ENCODE assay signal across 24 cellular contexts in the genomic region with DNA sequence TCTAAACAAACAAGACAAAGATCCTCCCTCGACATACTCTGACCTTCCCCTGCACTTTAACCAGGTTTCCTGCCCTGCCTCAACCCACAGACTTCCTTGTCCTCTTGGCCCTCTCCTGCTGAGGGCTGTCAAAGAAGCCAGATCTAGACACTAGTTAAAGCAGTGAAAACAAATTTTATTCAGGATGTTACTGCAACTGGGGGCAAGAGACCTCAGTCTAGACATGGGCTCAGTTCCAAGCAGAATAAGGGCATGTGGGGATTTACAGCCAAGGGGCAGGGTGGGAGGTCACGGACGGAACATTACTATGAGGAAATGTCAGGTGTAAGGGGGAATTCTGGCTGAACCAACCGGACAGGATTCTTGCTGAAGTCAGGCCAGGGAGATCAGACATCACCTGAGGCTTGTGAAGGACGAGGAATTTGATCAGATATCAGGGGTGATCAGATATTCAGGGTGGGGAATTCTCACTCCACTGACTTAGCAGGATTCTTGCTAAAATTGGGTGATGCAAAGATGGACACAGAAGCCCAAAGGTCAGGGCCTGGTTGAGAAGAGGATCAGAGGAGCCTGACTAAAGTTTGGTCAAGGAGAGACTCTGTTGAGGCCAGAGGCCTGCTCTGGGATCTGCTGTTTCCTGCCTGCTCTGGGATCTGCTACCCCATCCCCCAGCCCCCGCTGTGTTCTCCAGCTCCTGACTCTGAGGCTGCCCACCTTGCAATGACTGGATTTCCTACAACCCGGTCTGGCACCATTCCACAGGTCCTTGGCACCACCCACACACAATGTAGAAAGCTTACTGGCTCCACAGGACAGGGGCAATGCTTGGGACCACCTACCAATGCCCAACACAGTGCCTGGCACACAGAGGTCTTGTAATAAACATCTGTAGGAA. TPM values are rescaled to one million over a fixed set of nuclear protein-coding genes. Genes with fewer than 3 reads are reported as not detected.
DNase-seq lines count a peak whose midpoint lies in the region; ATAC-seq and TF ChIP-seq lines count a peak whose summit lies in the region.
"Had no signal": no experiment of that assay in that cellular context is flagged by ENCODE, and none has a peak within 500 bp of the region (broad histone marks: within the 10 kb centered on the region; RNA-seq: fewer than 3 reads in every experiment).

No MANE protein-coding gene starts in this region.

- POLR2A ChIA-PET in activated CD8-positive, alpha-beta T cell treated with anti-CD3 and anti-CD28 coated beads, Interleukin-2, amount 10 ng/mL, durations not matched to agents 7 days and 5 days (lab: Charles Lee) = no interaction called here

- no peaks in the 10 kb centered on the region for H3K9me3 Mint-ChIP-seq in nephron
- no peaks in the 10 kb centered on the region for H3K9me3 Mint-ChIP-seq in activated CD8-positive, alpha-beta T cell treated with anti-CD3 and anti-CD28 coated beads, Interleukin-2, amount 10 ng/mL, durations not matched to agents 7 days and 5 days (ENCODE audit: insufficient read depth)
- no peaks in the 10 kb centered on the region for H3K9me3 Mint-ChIP-seq in activated CD4-positive, alpha-beta T cell treated with anti-CD3 and anti-CD28 coated beads, Interleukin-2, amount 10 ng/mL, durations not matched to agents 24 days and 14 days
- H3K9me3 Mint-ChIP-seq: activated T-cell treated with anti-CD3 and anti-CD28 coated beads, Interleukin-2, amount 50 U/mL, for 4 hours had no signal

- H3K4me1 Mint-ChIP-seq in nephron = peaks cover 6% of the 10 kb centered on the region
- H3K4me1 Mint-ChIP-seq in activated CD8-positive, alpha-beta T cell treated with anti-CD3 and anti-CD28 coated beads, Interleukin-2, amount 10 ng/mL, durations not matched to agents 7 days and 5 days (ENCODE audit: low read depth) = peaks cover 6% of the 10 kb centered on the region
- peaks cover 2% of the 10 kb centered on the region for H3K4me1 Mint-ChIP-seq in activated CD4-positive, alpha-beta T cell treated with anti-CD3 and anti-CD28 coated beads, Interleukin-2, amount 10 ng/mL, durations not matched to agents 24 days and 14 days

- DNase-seq in HT1080 (ENCODE audit: low read depth) (peak; percentile 5), dermis microvascular lymphatic vessel endothelial cell (ENCODE audit: low read depth in 2 of 2) (peak; percentile 15 to 47), NCI-H1105 (lab: John Stamatoyannopoulos, UW) (no peak)
- DNase-seq in activated CD8-positive, alpha-beta T cell treated with anti-CD3 and anti-CD28 coated beads, Interleukin-2, amount 10 ng/mL, durations not matched to agents 7 days and 5 days = no peak
- no peak for DNase-seq in activated CD4-positive, alpha-beta T cell treated with anti-CD3 and anti-CD28 coated beads, Interleukin-2, amount 10 ng/mL, durations not matched to agents 24 days and 14 days
- DNase-seq: activated CD4-positive, CD25-positive, alpha-beta regulatory T cell treated with anti-CD3 and anti-CD28 coated beads, Interleukin-2, amount 50 U/mL, for 72 hours; activated naive CD4-positive, alpha-beta T cell treated with Interleukin-2 at 50 U/mL for 16 hours; activated T-cell treated with anti-CD3 and anti-CD28 coated beads, Interleukin-2, amount 50 U/mL, for 4 hours; cortex of kidney; DMS79 treated with DMSO at 0.1 percent for 48 hours; head of caudate nucleus; NCI-H1417 treated with DMSO at 0.1 percent for 48 hours; NCI-H2107; NCI-H510A had no signal

- H3K27ac ChIP-seq in C4-2B = peak overlapping the region; percentile 43
- H3K27ac ChIP-seq: cardiac muscle cell, prostate gland, thoracic aorta had no signal

- H3K27ac Mint-ChIP-seq in nephron = peak overlapping the region in 2 of 3 experiments; percentile 2 to 44
- no peak overlapping the region for H3K27ac Mint-ChIP-seq in activated CD8-positive, alpha-beta T cell treated with anti-CD3 and anti-CD28 coated beads, Interleukin-2, amount 10 ng/mL, durations not matched to agents 7 days and 5 days
- H3K27ac Mint-ChIP-seq in activated CD4-positive, alpha-beta T cell treated with anti-CD3 and anti-CD28 coated beads, Interleukin-2, amount 10 ng/mL, durations not matched to agents 24 days and 14 days = no peak overlapping the region

- CTCF ChIA-PET in activated CD8-positive, alpha-beta T cell treated with anti-CD3 and anti-CD28 coated beads, Interleukin-2, amount 10 ng/mL, durations not matched to agents 7 days and 5 days (lab: Charles Lee) = no interaction called here

- H3K36me3 Mint-ChIP-seq in nephron (ENCODE audit: low read depth) = no peaks in the 10 kb centered on the region
- no peaks in the 10 kb centered on the region for H3K36me3 Mint-ChIP-seq in activated CD8-positive, alpha-beta T cell treated with anti-CD3 and anti-CD28 coated beads, Interleukin-2, amount 10 ng/mL, durations not matched to agents 7 days and 5 days (ENCODE audit: low read depth)
- no peaks in the 10 kb centered on the region for H3K36me3 Mint-ChIP-seq in activated CD4-positive, alpha-beta T cell treated with anti-CD3 and anti-CD28 coated beads, Interleukin-2, amount 10 ng/mL, durations not matched to agents 24 days and 14 days (ENCODE audit: low read depth)

- H3K27me3 Mint-ChIP-seq in nephron (ENCODE audit: low read depth) = peaks cover 4% of the 10 kb centered on the region
- H3K27me3 Mint-ChIP-seq in activated CD8-positive, alpha-beta T cell treated with anti-CD3 and anti-CD28 coated beads, Interleukin-2, amount 10 ng/mL, durations not matched to agents 7 days and 5 days (ENCODE audit: low read depth) = peaks cover 1% of the 10 kb centered on the region
- H3K27me3 Mint-ChIP-seq in activated CD4-positive, alpha-beta T cell treated with anti-CD3 and anti-CD28 coated beads, Interleukin-2, amount 10 ng/mL, durations not matched to agents 24 days and 14 days = peaks cover 3% of the 10 kb centered on the region

- no peak for ATAC-seq in activated CD8-positive, alpha-beta T cell treated with anti-CD3 and anti-CD28 coated beads, Interleukin-2, amount 10 ng/mL, durations not matched to agents 7 days and 5 days
- ATAC-seq in GM21825 (IDR thresholded peaks at IDR 0.05; ENCODE audit: unreplicated experiment) = no peak
- ATAC-seq: left lobe of liver had no signal

- no peak overlapping the region for H3K4me3 Mint-ChIP-seq in nephron
- H3K4me3 Mint-ChIP-seq in activated CD8-positive, alpha-beta T cell treated with anti-CD3 and anti-CD28 coated beads, Interleukin-2, amount 10 ng/mL, durations not matched to agents 7 days and 5 days = no peak overlapping the region
- no peak overlapping the region for H3K4me3 Mint-ChIP-seq in activated CD4-positive, alpha-beta T cell treated with anti-CD3 and anti-CD28 coated beads, Interleukin-2, amount 10 ng/mL, durations not matched to agents 24 days and 14 days
- H3K4me3 Mint-ChIP-seq: activated T-cell treated with anti-CD3 and anti-CD28 coated beads, Interleukin-2, amount 50 U/mL, for 4 hours had no signal

- TF ChIP-seq CTCF in C4-2B (conservative IDR thresholded peaks at IDR 0.05) (no peak), nephron (IDR thresholded peaks at IDR 0.05; ENCODE audit: unreplicated experiment in 3 of 3) (no peak)

- intact Hi-C loops in activated CD4-positive, alpha-beta T cell treated with anti-CD3 and anti-CD28 coated beads, Interleukin-2, amount 10 ng/mL, durations not matched to agents 24 days and 14 days (cut with micrococcal nuclease) = no loop called here

RNA-seq across cellular contexts. Expression of a gene that starts 21.5 kb away (rescaled TPM):
- total RNA-seq in HT1080 (2014; rRNA removed; shearing (Covaris generic)) = 1.9 and 3.7 TPM in 2 replicates
- polyA plus RNA-seq in HT1080 (2015; cell fraction: cytosol; rRNA removed) = 0.41 and 0.50 TPM in 2 replicates
- 0.20 and 0.26 TPM in 2 replicates for polyA plus RNA-seq in HT1080 (2015; cell fraction: nucleus; rRNA removed)
- total RNA-seq in dermis microvascular lymphatic vessel endothelial cell = 1.8 and 10.2 TPM in 2 replicates
- not detected for total RNA-seq in activated CD8-positive, alpha-beta T cell treated with anti-CD3 and anti-CD28 coated beads, Interleukin-2, amount 10 ng/mL, durations not matched to agents 7 days and 5 days
- not detected in 2 replicates for total RNA-seq in activated CD4-positive, alpha-beta T cell treated with anti-CD3 and anti-CD28 coated beads, Interleukin-2, amount 10 ng/mL, durations not matched to agents 24 days and 14 days
- total RNA-seq: activated CD8-positive, alpha-beta memory T cell treated with anti-CD3 and anti-CD28 coated beads for 36 hours; activated T-cell treated with anti-CD3 and anti-CD28 coated beads, Interleukin-2, amount 50 U/mL, for 4 hours; left lobe of liver; MCF 10A; T-helper 2 cell treated with Interferon-gamma antibody and Interleukin-4, amounts not matched to agents 100 ng/mL and 5 ng/mL, for 36 hours; thoracic aorta had no signal
- polyA plus RNA-seq: cardiac muscle cell had no signal

Comparison
In these comparisons a context has a peak if more than half of its experiments do, and no peak if none do; other contexts are left out.
1. DNase-seq: peak in HT1080 (single experiment) and dermis microvascular lymphatic vessel endothelial cell (2 of 2); none in activated CD8-positive, alpha-beta T cell treated with anti-CD3 and anti-CD28 coated beads, Interleukin-2, amount 10 ng/mL, durations not matched to agents 7 days and 5 days (single experiment), NCI-H1105 (single experiment) and activated CD4-positive, alpha-beta T cell treated with anti-CD3 and anti-CD28 coated beads, Interleukin-2, amount 10 ng/mL, durations not matched to agents 24 days and 14 days (single experiment).
2. H3K27ac Mint-ChIP-seq: peak in nephron (2 of 3); none in activated CD8-positive, alpha-beta T cell treated with anti-CD3 and anti-CD28 coated beads, Interleukin-2, amount 10 ng/mL, durations not matched to agents 7 days and 5 days (single experiment) and activated CD4-positive, alpha-beta T cell treated with anti-CD3 and anti-CD28 coated beads, Interleukin-2, amount 10 ng/mL, durations not matched to agents 24 days and 14 days (single experiment).